ENCODE assay signal across 1 cellular context in genomic region chrX:134692233-134692632, GRCh38.
TF ChIP-seq lines count a peak whose summit lies in the region.

No MANE protein-coding gene starts in this region.

TF ChIP-seq in SK-N-SH, 30 proteins besides CTCF, POLR2A, EP300 and RAD21 (continued from another document):
- TF ChIP-seq REST (IDR thresholded peaks at IDR 0.05; ENCODE audit: low read depth, low read length) (no peak), MXI1 (IDR thresholded peaks at IDR 0.05; ENCODE audit: low read depth, low read length) (no peak), EZH2phosphoT487 (IDR thresholded peaks at IDR 0.05; ENCODE audit: borderline replicate concordance, low read depth) (no peak), GATA2 (CRISPR knock-in tag; IDR thresholded peaks at IDR 0.05) (no peak), RXRA (IDR thresholded peaks at IDR 0.05; ENCODE audit: borderline replicate concordance, low read depth) (no peak), FOXJ3 (CRISPR knock-in tag; IDR thresholded peaks at IDR 0.05) (no peak), MEF2A (IDR thresholded peaks at IDR 0.05; ENCODE audit: borderline replicate concordance, low read depth) (no peak), YY1 (IDR thresholded peaks at IDR 0.05; ENCODE audit: low read depth) (no peak), NFIC (IDR thresholded peaks at IDR 0.05; ENCODE audit: borderline replicate concordance) (no peak)
